Comparison of ENCODE assay signal across 10 cellular contexts in genomic region chr2:221555511-221555845, GRCh38. TPM values are rescaled to one million over a fixed set of nuclear protein-coding genes. Genes with fewer than 3 reads are reported as not detected.
DNase-seq lines count a peak whose midpoint lies in the region; ATAC-seq and TF ChIP-seq lines count a peak whose summit lies in the region.
"Had no signal": no experiment of that assay in that cellular context is flagged by ENCODE, and none has a peak within 500 bp of the region (broad histone marks: within the 10 kb centered on the region; RNA-seq: fewer than 3 reads in every experiment).

No MANE protein-coding gene starts in this region.

- H3K4me1 ChIP-seq in foreskin keratinocyte = no peaks in the 10 kb centered on the region
- H3K4me1 ChIP-seq in upper lobe of right lung = peaks cover 3% of the 10 kb centered on the region

- no peaks in the 10 kb centered on the region for H3K36me3 ChIP-seq in upper lobe of right lung

- TF ChIP-seq CTCF in foreskin keratinocyte (conservative IDR thresholded peaks at IDR 0.05) (no peak), upper lobe of right lung (IDR thresholded peaks at IDR 0.05) (no peak)

- intact Hi-C loops in upper lobe of right lung (cut with DNase I) = no loop called here

- H3K27ac ChIP-seq in foreskin keratinocyte = no peak overlapping the region
- no peak overlapping the region for H3K27ac ChIP-seq in upper lobe of right lung

- H3K4me3 ChIP-seq in upper lobe of right lung = no peak overlapping the region

- ATAC-seq in GM18511 (IDR thresholded peaks at IDR 0.05; ENCODE audit: unreplicated experiment) = peak; percentile 43
- peak; percentile 13 for ATAC-seq in GM19468 (IDR thresholded peaks at IDR 0.05; ENCODE audit: extremely low read depth, unreplicated experiment)
- ATAC-seq in HG03135 (IDR thresholded peaks at IDR 0.05; ENCODE audit: unreplicated experiment) = peak; percentile 21
- ATAC-seq in foreskin keratinocyte = peak; percentile 18
- ATAC-seq in upper lobe of right lung = no peak

- no peak for DNase-seq in foreskin keratinocyte
- DNase-seq in upper lobe of right lung = no peak
- DNase-seq in cerebellar nuclear complex (lab: John Stamatoyannopoulos, UW) = no peak
- DNase-seq in NCI-H524 treated with DMSO at 0.1 percent for 48 hours (lab: John Stamatoyannopoulos, UW) = no peak
- DNase-seq in activated gamma-delta T cell treated with Interleukin-2 at 50 U/mL for 16 hours = no peak
- DNase-seq: effector CD4-positive, alpha-beta T cell; NCI-H146 had no signal

- H3K9me3 ChIP-seq in upper lobe of right lung = no peaks in the 10 kb centered on the region

- no peaks in the 10 kb centered on the region for H3K27me3 ChIP-seq in foreskin keratinocyte
- no peaks in the 10 kb centered on the region for H3K27me3 ChIP-seq in upper lobe of right lung

RNA-seq across cellular contexts. Expression of gene EPHA4, which starts 16.6 kb away (rescaled TPM):
- total RNA-seq in foreskin keratinocyte (0.48 and 1.0 TPM in 2 replicates), upper lobe of right lung (31.9 TPM)
- polyA plus RNA-seq in foreskin keratinocyte = 0.27 and 0.36 TPM in 2 replicates

Comparison
In these comparisons a context has a peak if more than half of its experiments do, and no peak if none do; other contexts are left out.
1. RNA of gene EPHA4, which starts 16.6 kb away (total RNA-seq): 31.9 TPM in upper lobe of right lung (single experiment); 0.48 to 1.0 TPM in foreskin keratinocyte; every median in the first group is over 10 times any median in the second.